In the genomic region with DNA sequence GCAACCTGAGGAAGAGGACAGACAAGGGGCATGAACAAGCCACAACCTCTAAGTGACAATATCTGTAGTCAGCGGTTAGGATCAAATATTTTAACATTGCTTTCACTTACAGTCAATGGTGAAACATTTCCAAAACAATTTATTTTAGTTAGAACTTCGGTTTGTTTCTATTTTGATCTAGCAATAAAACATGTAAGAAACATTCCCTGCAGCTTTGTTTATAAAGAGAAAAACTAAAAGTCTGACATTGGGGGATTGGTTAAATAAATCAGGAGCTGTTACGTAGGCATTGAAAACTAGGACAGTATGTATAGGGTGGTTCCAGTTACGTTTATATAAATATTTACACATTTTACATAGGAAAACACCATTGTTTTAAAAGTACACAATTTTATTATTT, we compare ENCODE assay signal across 17 cellular contexts. TPM values are rescaled to one million over a fixed set of nuclear protein-coding genes. Genes with fewer than 3 reads are reported as not detected.
DNase-seq lines count a peak whose midpoint lies in the region; ATAC-seq, FAIRE-seq and TF ChIP-seq lines count a peak whose summit lies in the region.
"Had no signal": no experiment of that assay in that cellular context is flagged by ENCODE, and none has a peak within 500 bp of the region (broad histone marks: within the 10 kb centered on the region; RNA-seq: fewer than 3 reads in every experiment).

No MANE protein-coding gene starts in this region.

- peak overlapping the region in 2 of 3 experiments; percentile 57 to 61 for H3K4me3 ChIP-seq in keratinocyte (ENCODE audit: control insufficient read depth in 2 of 3, extremely low read depth in 1 of 3, insufficient read depth in 2 of 3, low read depth in 1 of 3, low read length in 3 of 3)
- H3K4me3 ChIP-seq in urinary bladder (ENCODE audit: low read depth, low read length), result peak overlapping the region; percentile 3
- H3K4me3 ChIP-seq: gastrocnemius medialis, testis had no signal

- H3K9me3 ChIP-seq in keratinocyte (ENCODE audit: control insufficient read depth, low read depth, low read length), result no peaks in the 10 kb centered on the region
- H3K9me3 ChIP-seq: BE2C, gastrocnemius medialis, testis had no signal

- FAIRE-seq in keratinocyte (lab: Jason Lieb, UNC), result no peak
- FAIRE-seq: H54 had no signal

- CTCF ChIA-PET in activated CD8-positive, alpha-beta T cell treated with anti-CD3 and anti-CD28 coated beads, Interleukin-2, amount 10 ng/mL, durations not matched to agents 7 days and 5 days (lab: Charles Lee), result interaction anchor here (0.7 to 3.7 kb wide), 8 partner anchors 10 to 215 kb away, joined by 3 to 20 read pairs (median 3); no protein-coding TSS in a partner anchor

- H3K36me3 Mint-ChIP-seq in activated naive CD4-positive, alpha-beta T cell treated with anti-CD3 and anti-CD28 coated beads, Interleukin-2, amount 50 U/mL, for 24 hours, result peaks cover 11% of the 10 kb centered on the region
- peaks cover 41% of the 10 kb centered on the region for H3K36me3 Mint-ChIP-seq in activated CD8-positive, alpha-beta T cell treated with anti-CD3 and anti-CD28 coated beads, Interleukin-2, amount 10 ng/mL, durations not matched to agents 7 days and 5 days (ENCODE audit: low read depth)

- DNase-seq in activated naive CD4-positive, alpha-beta T cell treated with anti-CD3 and anti-CD28 coated beads, Interleukin-2, amount 50 U/mL, for 16 hours, result no peak
- no peak for DNase-seq in activated CD8-positive, alpha-beta T cell treated with anti-CD3 and anti-CD28 coated beads, Interleukin-2, amount 10 ng/mL, durations not matched to agents 7 days and 5 days
- DNase-seq in keratinocyte (ENCODE audit: low read depth, low spot score), result no peak
- DNase-seq in DMS 273 treated with DMSO at 0.1 percent for 48 hours (lab: John Stamatoyannopoulos, UW), result no peak
- no peak for DNase-seq in NCI-H146 (lab: John Stamatoyannopoulos, UW)
- DNase-seq in stimulated activated CD4-positive, alpha-beta T cell treated with anti-CD3 and anti-CD28 coated beads, Interleukin-2, amount 100 ng/mL, for 24 hours, result no peak
- DNase-seq: activated effector memory CD4-positive, alpha-beta T cell treated with Interleukin-2 at 50 U/mL for 16 hours; BE2C; cortex of kidney; gastrocnemius medialis; left colon; NCI-H2029 treated with DMSO at 0.1 percent for 48 hours; stimulated activated CD4-positive, alpha-beta T cell treated with anti-CD3 and anti-CD28 coated beads, Interleukin-4, amount 100 ng/mL, for 24 hours; testis had no signal

- no peak for ATAC-seq in activated CD8-positive, alpha-beta T cell treated with anti-CD3 and anti-CD28 coated beads, Interleukin-2, amount 10 ng/mL, durations not matched to agents 7 days and 5 days
- ATAC-seq: gastrocnemius medialis, left colon had no signal

- H3K27ac ChIP-seq in keratinocyte (ENCODE audit: control insufficient read depth, insufficient read depth, low read length) (peak overlapping the region; percentile 52), urinary bladder (ENCODE audit: low read depth) (no peak overlapping the region)

- TF ChIP-seq CTCF in keratinocyte (optimal IDR thresholded peaks at IDR 0.05 in 1 of 3, IDR thresholded peaks at IDR 0.05 in 1 of 3, conservative IDR thresholded peaks at IDR 0.05 in 1 of 3; ENCODE audit: extremely low read depth in 1 of 3, insufficient read depth in 2 of 3, low read length in 3 of 3), result no peak

- dilution Hi-C loops in keratinocyte (cut with MboI; ENCODE audit: extremely low pct_ligation_motif_present, low sequenced_read_pairs), result no loop called here

- no peak overlapping the region for H2AFZ ChIP-seq in keratinocyte (ENCODE audit: control insufficient read depth, low read length)

- WGBS in urinary bladder, result 33% methylated on average over 4 of the region's 4 CpGs

- H3K4me1 Mint-ChIP-seq in activated naive CD4-positive, alpha-beta T cell treated with anti-CD3 and anti-CD28 coated beads, Interleukin-2, amount 50 U/mL, for 24 hours, result peaks cover 72% of the 10 kb centered on the region
- H3K4me1 Mint-ChIP-seq in activated CD8-positive, alpha-beta T cell treated with anti-CD3 and anti-CD28 coated beads, Interleukin-2, amount 10 ng/mL, durations not matched to agents 7 days and 5 days (ENCODE audit: low read depth), result peaks cover 51% of the 10 kb centered on the region

- peak overlapping the region; percentile 89 for H3K4me3 Mint-ChIP-seq in activated naive CD4-positive, alpha-beta T cell treated with anti-CD3 and anti-CD28 coated beads, Interleukin-2, amount 50 U/mL, for 24 hours
- H3K4me3 Mint-ChIP-seq in activated CD8-positive, alpha-beta T cell treated with anti-CD3 and anti-CD28 coated beads, Interleukin-2, amount 10 ng/mL, durations not matched to agents 7 days and 5 days, result peak overlapping the region; percentile 21

- no peaks in the 10 kb centered on the region for H3K9me3 Mint-ChIP-seq in activated naive CD4-positive, alpha-beta T cell treated with anti-CD3 and anti-CD28 coated beads, Interleukin-2, amount 50 U/mL, for 24 hours
- H3K9me3 Mint-ChIP-seq in activated CD8-positive, alpha-beta T cell treated with anti-CD3 and anti-CD28 coated beads, Interleukin-2, amount 10 ng/mL, durations not matched to agents 7 days and 5 days (ENCODE audit: insufficient read depth), result no peaks in the 10 kb centered on the region

- H3K27me3 Mint-ChIP-seq in activated naive CD4-positive, alpha-beta T cell treated with anti-CD3 and anti-CD28 coated beads, Interleukin-2, amount 50 U/mL, for 24 hours, result no peaks in the 10 kb centered on the region
- no peaks in the 10 kb centered on the region for H3K27me3 Mint-ChIP-seq in activated CD8-positive, alpha-beta T cell treated with anti-CD3 and anti-CD28 coated beads, Interleukin-2, amount 10 ng/mL, durations not matched to agents 7 days and 5 days (ENCODE audit: low read depth)

- H3K36me3 ChIP-seq in keratinocyte (ENCODE audit: control insufficient read depth in 2 of 2, extremely low read depth in 1 of 2, insufficient read depth in 2 of 2, low read length in 2 of 2) (no peaks in the 10 kb centered on the region), urinary bladder (ENCODE audit: insufficient read depth) (no peaks in the 10 kb centered on the region)
- H3K36me3 ChIP-seq: BE2C, gastrocnemius medialis had no signal

- H3K27ac Mint-ChIP-seq in activated naive CD4-positive, alpha-beta T cell treated with anti-CD3 and anti-CD28 coated beads, Interleukin-2, amount 50 U/mL, for 24 hours, result peak overlapping the region; percentile 93
- peak overlapping the region; percentile 31 for H3K27ac Mint-ChIP-seq in activated CD8-positive, alpha-beta T cell treated with anti-CD3 and anti-CD28 coated beads, Interleukin-2, amount 10 ng/mL, durations not matched to agents 7 days and 5 days

- peak overlapping the region; percentile 58 for H3K9ac ChIP-seq in keratinocyte (ENCODE audit: control insufficient read depth, extremely low read depth, insufficient read depth, low read length)

- H3K9me1 ChIP-seq in keratinocyte (ENCODE audit: control insufficient read depth, extremely low read depth, insufficient read depth, low read length), result no peaks in the 10 kb centered on the region

- no peaks in the 10 kb centered on the region for H3K27me3 ChIP-seq in keratinocyte (ENCODE audit: control insufficient read depth, extremely low read depth, insufficient read depth, low read length)
- H3K27me3 ChIP-seq: BE2C, gastrocnemius medialis, testis had no signal

- peaks cover 7% of the 10 kb centered on the region for H4K20me1 ChIP-seq in keratinocyte (ENCODE audit: control insufficient read depth, extremely low read depth, insufficient read depth, low read length)

- peaks cover 72% of the 10 kb centered on the region for H3K79me2 ChIP-seq in keratinocyte (ENCODE audit: control insufficient read depth, insufficient read depth, low read length)

- H3K4me1 ChIP-seq in keratinocyte (ENCODE audit: control insufficient read depth, extremely low read depth, insufficient read depth, low read length), result peaks cover 49% of the 10 kb centered on the region
- H3K4me1 ChIP-seq in urinary bladder (ENCODE audit: insufficient read depth), result peaks cover 3% of the 10 kb centered on the region

- H3K4me2 ChIP-seq in keratinocyte (ENCODE audit: control insufficient read depth, extremely low read depth, insufficient read depth, low read depth, low read length), result peak overlapping the region; percentile 93

- POLR2A ChIA-PET in activated CD8-positive, alpha-beta T cell treated with anti-CD3 and anti-CD28 coated beads, Interleukin-2, amount 10 ng/mL, durations not matched to agents 7 days and 5 days (lab: Charles Lee), result interaction anchor here (2.0 kb wide), 1 partner anchor 19 kb away, joined by 6 read pairs; no protein-coding TSS in a partner anchor

RNA-seq across cellular contexts. Expression of a gene that starts 3.4 kb away (rescaled TPM):
- 10 to 100 TPM; 48.1 to 54.3 TPM for total RNA-seq in activated CD8-positive, alpha-beta T cell treated with anti-CD3 and anti-CD28 coated beads, Interleukin-2, amount 10 ng/mL, durations not matched to agents 7 days and 5 days
- polyA plus RNA-seq in keratinocyte (62.5 to 98.6 TPM (median 66.9 TPM) in 3 replicates), urinary bladder (37.9 TPM)
- polyA plus RNA-seq in keratinocyte (2011; ENCODE audit: low read depth), result 114 TPM
- 74.7 and 115 TPM in 2 replicates for polyA plus RNA-seq in keratinocyte (2011; cell fraction: cytosol; rRNA removed)
- 48.9 and 70.2 TPM in 2 replicates for polyA plus RNA-seq in keratinocyte (2011; cell fraction: nucleus; rRNA removed)
- polyA plus RNA-seq in keratinocyte (2012; ENCODE audit: low replicate concordance), result 47.6 and 57.8 TPM in 2 replicates
- 28.0 to 141 TPM (median 64.1 TPM) in 3 replicates for polyA minus RNA-seq in keratinocyte
- polyA minus RNA-seq in keratinocyte (2011; cell fraction: cytosol; rRNA and poly(A)+ RNA removed), result 64.7 TPM
- polyA minus RNA-seq in keratinocyte (2011; cell fraction: nucleus; rRNA and poly(A)+ RNA removed), result 27.9 and 56.8 TPM in 2 replicates
- total RNA-seq in urinary bladder, result 111 TPM
